Comparison of ENCODE assay signal across 14 cellular contexts in the genomic region with DNA sequence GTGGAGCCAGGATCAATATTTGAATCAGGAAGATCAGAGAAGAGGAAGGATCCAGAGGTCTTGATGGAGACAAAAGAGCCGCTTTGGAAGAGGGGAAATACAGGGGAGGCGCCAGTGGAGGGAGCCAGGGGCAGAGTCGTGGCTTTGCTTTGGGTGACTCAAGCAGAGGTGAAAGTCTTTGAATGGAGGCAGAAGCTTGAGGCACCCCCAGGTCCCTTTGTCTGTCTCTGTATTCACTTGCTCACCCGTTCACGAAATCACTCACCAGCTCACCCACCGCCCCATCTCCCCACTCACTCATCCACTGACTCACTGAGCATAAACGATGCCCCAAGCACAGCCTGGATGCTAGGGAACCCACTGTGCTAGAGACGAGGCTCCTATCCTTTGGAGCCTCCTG.
A peak's percentile ranks its signal among the peaks of the same experiment; 100 is the strongest.
DNase-seq lines count a peak whose midpoint lies in the region; ATAC-seq and TF ChIP-seq lines count a peak whose summit lies in the region.
"Had no signal": no experiment of that assay in that cellular context is flagged by ENCODE, and none has a peak within 500 bp of the region (broad histone marks: within the 10 kb centered on the region; RNA-seq: fewer than 3 reads in every experiment).

No MANE protein-coding gene starts in this region.

- TF ChIP-seq POLR2A in ovary (IDR thresholded peaks at IDR 0.05): no peak

- H3K4me1 Mint-ChIP-seq in activated CD4-positive, alpha-beta T cell treated with anti-CD3 and anti-CD28 coated beads, Interleukin-2, amount 10 ng/mL, durations not matched to agents 7 days and 5 days: peaks cover 52% of the 10 kb centered on the region
- peaks cover 14 to 15% of the 10 kb centered on the region in 2 donors for H3K4me1 Mint-ChIP-seq in effector memory CD8-positive, alpha-beta T cell (ENCODE audit: low read depth in 2 of 2)

- no peak for DNase-seq in activated CD4-positive, alpha-beta T cell treated with anti-CD3 and anti-CD28 coated beads, Interleukin-2, amount 10 ng/mL, durations not matched to agents 7 days and 5 days
- no peak for DNase-seq in activated CD4-positive, alpha-beta T cell treated with anti-CD3 and anti-CD28 coated beads, Interleukin-2, amount 50 U/mL, for 1 hour
- DNase-seq in activated CD4-positive, CD25-positive, alpha-beta regulatory T cell treated with anti-CD3 and anti-CD28 coated beads, Interleukin-2, amount 50 U/mL, for 72 hours: peak; percentile 53
- no peak for DNase-seq in effector memory CD8-positive, alpha-beta T cell
- DNase-seq in stimulated activated CD8-positive, alpha-beta memory T cell treated with anti-CD3 and anti-CD28 coated beads, Interleukin-4, amount 100 ng/mL, for 48 hours: peak; percentile 80
- DNase-seq in ovary: no peak
- DNase-seq: brain microvascular endothelial cell, DMS 273 treated with DMSO at 0.1 percent for 48 hours, gastrocnemius medialis, immature natural killer cell, mucosa of descending colon, retina had no signal

- POLR2A ChIA-PET in activated CD4-positive, alpha-beta T cell treated with anti-CD3 and anti-CD28 coated beads, Interleukin-2, amount 10 ng/mL, durations not matched to agents 7 days and 5 days (lab: Charles Lee): no interaction called here

- intact Hi-C loops in ovary (cut with DNase I): no loop called here

- no peaks in the 10 kb centered on the region for H3K27me3 ChIP-seq in ovary

- H3K4me3 Mint-ChIP-seq in activated CD4-positive, alpha-beta T cell treated with anti-CD3 and anti-CD28 coated beads, Interleukin-2, amount 10 ng/mL, durations not matched to agents 7 days and 5 days: no peak overlapping the region
- H3K4me3 Mint-ChIP-seq in effector memory CD8-positive, alpha-beta T cell: no peak overlapping the region
- H3K4me3 Mint-ChIP-seq: immature natural killer cell had no signal

- TF ChIP-seq EP300 in ovary (IDR thresholded peaks at IDR 0.05): no peak

- no peaks in the 10 kb centered on the region for H3K36me3 ChIP-seq in ovary
- H3K36me3 ChIP-seq: brain microvascular endothelial cell, gastrocnemius medialis had no signal

- H3K4me3 ChIP-seq in ovary: no peak overlapping the region
- H3K4me3 ChIP-seq: gastrocnemius medialis, mucosa of descending colon had no signal

- no peaks in the 10 kb centered on the region for H3K9me3 ChIP-seq in ovary
- H3K9me3 ChIP-seq: gastrocnemius medialis, mucosa of descending colon had no signal

- WGBS in ovary, 3 donors: 75 to 82% (median 81%) methylated on average over 8 of the region's 8 CpGs

- no peak for ATAC-seq in effector memory CD8-positive, alpha-beta T cell (replicated peaks)
- ATAC-seq in HG03469 (IDR thresholded peaks at IDR 0.05; ENCODE audit: unreplicated experiment): no peak
- no peak for ATAC-seq in HG02938 (IDR thresholded peaks at IDR 0.05; ENCODE audit: unreplicated experiment)
- ATAC-seq: gastrocnemius medialis, mucosa of descending colon had no signal

- H3K9me3 Mint-ChIP-seq in activated CD4-positive, alpha-beta T cell treated with anti-CD3 and anti-CD28 coated beads, Interleukin-2, amount 10 ng/mL, durations not matched to agents 7 days and 5 days: peaks cover 3% of the 10 kb centered on the region
- H3K9me3 Mint-ChIP-seq in effector memory CD8-positive, alpha-beta T cell: no peaks in the 10 kb centered on the region
- H3K9me3 Mint-ChIP-seq: immature natural killer cell had no signal

- no peak for TF ChIP-seq CTCF in ovary (IDR thresholded peaks at IDR 0.05)

- CTCF ChIA-PET in activated CD4-positive, alpha-beta T cell treated with anti-CD3 and anti-CD28 coated beads, Interleukin-2, amount 10 ng/mL, durations not matched to agents 7 days and 5 days (lab: Charles Lee): interaction anchor here (0.6 to 1.7 kb wide), 3 partner anchors 12 to 823 kb away, joined by 3 to 5 read pairs (median 3); no protein-coding TSS in a partner anchor

- H3K4me1 ChIP-seq in ovary (ENCODE audit: insufficient read depth): no peaks in the 10 kb centered on the region
- H3K4me1 ChIP-seq: gastrocnemius medialis had no signal

- no peak overlapping the region for H3K27ac ChIP-seq in ovary
- H3K27ac ChIP-seq: brain microvascular endothelial cell, gastrocnemius medialis had no signal

- H3K36me3 Mint-ChIP-seq in activated CD4-positive, alpha-beta T cell treated with anti-CD3 and anti-CD28 coated beads, Interleukin-2, amount 10 ng/mL, durations not matched to agents 7 days and 5 days (ENCODE audit: low read depth): peaks cover 10% of the 10 kb centered on the region
- H3K36me3 Mint-ChIP-seq in effector memory CD8-positive, alpha-beta T cell (ENCODE audit: insufficient read depth): peaks cover 2% of the 10 kb centered on the region
- H3K36me3 Mint-ChIP-seq: immature natural killer cell had no signal

- H3K27ac Mint-ChIP-seq in activated CD4-positive, alpha-beta T cell treated with anti-CD3 and anti-CD28 coated beads, Interleukin-2, amount 10 ng/mL, durations not matched to agents 7 days and 5 days: peak overlapping the region; percentile 19
- peak overlapping the region; percentile 4 to 18 for H3K27ac Mint-ChIP-seq in effector memory CD8-positive, alpha-beta T cell
- H3K27ac Mint-ChIP-seq: immature natural killer cell had no signal

- peaks cover 16% of the 10 kb centered on the region for H3K27me3 Mint-ChIP-seq in activated CD4-positive, alpha-beta T cell treated with anti-CD3 and anti-CD28 coated beads, Interleukin-2, amount 10 ng/mL, durations not matched to agents 7 days and 5 days
- H3K27me3 Mint-ChIP-seq in effector memory CD8-positive, alpha-beta T cell: no peaks in the 10 kb centered on the region

Comparison
In these comparisons a context has a peak if more than half of its experiments do, and no peak if none do; other contexts are left out.
1. DNase-seq: peak in activated CD4-positive, CD25-positive, alpha-beta regulatory T cell treated with anti-CD3 and anti-CD28 coated beads, Interleukin-2, amount 50 U/mL, for 72 hours (single experiment) and stimulated activated CD8-positive, alpha-beta memory T cell treated with anti-CD3 and anti-CD28 coated beads, Interleukin-4, amount 100 ng/mL, for 48 hours (single experiment); none in activated CD4-positive, alpha-beta T cell treated with anti-CD3 and anti-CD28 coated beads, Interleukin-2, amount 10 ng/mL, durations not matched to agents 7 days and 5 days (single experiment), activated CD4-positive, alpha-beta T cell treated with anti-CD3 and anti-CD28 coated beads, Interleukin-2, amount 50 U/mL, for 1 hour (single experiment), effector memory CD8-positive, alpha-beta T cell (0 of 3) and ovary (0 of 5).